8 cellular contexts compared by ENCODE assay signal in the genomic region with DNA sequence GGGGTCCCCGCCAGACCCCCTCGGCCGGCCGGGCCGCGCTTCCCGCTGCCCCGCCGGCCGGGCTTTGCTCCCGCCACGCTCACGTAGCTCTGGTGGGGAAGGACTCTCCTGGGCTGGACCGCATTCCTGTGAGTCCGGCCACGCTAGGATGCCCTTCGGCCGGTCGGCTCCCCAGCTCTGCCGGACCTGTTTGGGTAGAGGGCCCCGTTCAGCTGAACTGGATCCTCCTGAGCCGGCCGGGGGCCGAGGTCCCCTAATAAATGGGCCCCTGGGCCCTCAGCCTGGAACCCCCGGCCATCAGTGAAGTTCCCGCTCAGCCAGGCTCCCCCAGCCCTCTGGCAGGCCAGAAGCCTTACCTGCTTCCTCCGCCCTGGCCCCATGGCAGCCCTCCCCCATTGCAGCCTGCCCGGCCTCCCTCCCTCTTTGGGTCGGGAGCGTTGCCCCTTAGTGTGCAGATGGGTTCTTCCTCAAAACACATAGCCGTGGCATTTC. TPM values are rescaled to one million over a fixed set of nuclear protein-coding genes. Genes with fewer than 3 reads are reported as not detected.
DNase-seq lines count a peak whose midpoint lies in the region; ATAC-seq and TF ChIP-seq lines count a peak whose summit lies in the region.

No MANE protein-coding gene starts in this region.

- H3K27me3 Mint-ChIP-seq in endodermal cell (ENCODE audit: insufficient read depth): no peaks in the 10 kb centered on the region

- H3K9me3 Mint-ChIP-seq in endodermal cell: no peaks in the 10 kb centered on the region

- H3K9me3 ChIP-seq in WERI-Rb-1 (ENCODE audit: severe bottlenecking) (no peaks in the 10 kb centered on the region), endodermal cell (ENCODE audit: control insufficient read depth, low read length) (no peaks in the 10 kb centered on the region), muscle layer of colon (ENCODE audit: low read length) (no peaks in the 10 kb centered on the region), aorta (ENCODE audit: control insufficient read depth, low read length) (no peaks in the 10 kb centered on the region)

- H3K9ac ChIP-seq in endodermal cell (ENCODE audit: extremely low read depth, low read length, poor library complexity, severe bottlenecking) (peak overlapping the region; percentile 56), muscle layer of colon (ENCODE audit: low read length) (peak overlapping the region; percentile 59)

- H3K27me3 ChIP-seq in WERI-Rb-1 (ENCODE audit: insufficient read depth, low read depth, severe bottlenecking) (no peaks in the 10 kb centered on the region), endodermal cell (ENCODE audit: control insufficient read depth, insufficient read depth, low read length, poor library complexity, severe bottlenecking) (no peaks in the 10 kb centered on the region), muscle layer of colon (ENCODE audit: control insufficient read depth in 1 of 2, insufficient read depth in 2 of 2, low read length in 2 of 2) (no peaks in the 10 kb centered on the region), aorta (ENCODE audit: control insufficient read depth in 1 of 2, insufficient read depth in 2 of 2, low read length in 1 of 2) (no peaks in the 10 kb centered on the region)

- peaks cover 26% of the 10 kb centered on the region for H3K4me1 Mint-ChIP-seq in endodermal cell

- TF ChIP-seq CTCF in WERI-Rb-1 (IDR thresholded peaks at IDR 0.05; ENCODE audit: low read depth, low read length) (no peak), endodermal cell (conservative IDR thresholded peaks at IDR 0.05) (no peak)

- H3K36me3 Mint-ChIP-seq in endodermal cell (ENCODE audit: low read depth): peaks cover 23% of the 10 kb centered on the region

- peak overlapping the region; percentile 74 for H3K27ac Mint-ChIP-seq in endodermal cell

- peak overlapping the region; percentile 75 for H3K4me3 ChIP-seq in WERI-Rb-1 (ENCODE audit: low read depth, low read length)
- H3K4me3 ChIP-seq in endodermal cell (ENCODE audit: low read length): peak overlapping the region; percentile 89
- peak overlapping the region; percentile 67 to 68 for H3K4me3 ChIP-seq in muscle layer of colon (ENCODE audit: low read depth in 1 of 2, low read length in 2 of 2)
- H3K4me3 ChIP-seq in aorta (ENCODE audit: low read length in 2 of 2): peak overlapping the region; percentile 50 to 74

- peak overlapping the region; percentile 68 for H3K4me3 Mint-ChIP-seq in endodermal cell

- H3K27ac ChIP-seq in WERI-Rb-1: peak overlapping the region; percentile 91
- H3K27ac ChIP-seq in endodermal cell (ENCODE audit: low read depth, low read length): peak overlapping the region; percentile 42
- peak overlapping the region; percentile 85 for H3K27ac ChIP-seq in muscle layer of colon (ENCODE audit: low read depth, low read length)
- H3K27ac ChIP-seq in aorta (ENCODE audit: low read depth in 1 of 2, low read length in 2 of 2): peak overlapping the region in 1 of 2 donors; percentile 18

- peaks cover 9% of the 10 kb centered on the region for H3K4me1 ChIP-seq in endodermal cell (ENCODE audit: control insufficient read depth, insufficient read depth, low read length)
- peaks cover 23% of the 10 kb centered on the region for H3K4me1 ChIP-seq in muscle layer of colon (ENCODE audit: insufficient read depth, low read length)
- no peaks in the 10 kb centered on the region for H3K4me1 ChIP-seq in aorta (ENCODE audit: control insufficient read depth in 1 of 2, insufficient read depth in 2 of 2, low read length in 2 of 2)

- ATAC-seq in HG03280 (IDR thresholded peaks at IDR 0.05; ENCODE audit: unreplicated experiment): peak; percentile 26
- ATAC-seq in aorta (ENCODE audit: low FRiP score): peak; percentile 28
- ATAC-seq in GM21717 (IDR thresholded peaks at IDR 0.05; ENCODE audit: unreplicated experiment): no peak

- intact Hi-C loops in aorta (cut with DNase I): loop anchor here (2.0 to 5.0 kb wide), 3 partner anchors 62 to 129 kb away; partner anchors contain the start of gene POP5 (in 1 of the 2)

- H3K36me3 ChIP-seq in WERI-Rb-1 (peaks cover 21% of the 10 kb centered on the region), endodermal cell (ENCODE audit: control insufficient read depth, insufficient read depth, low read length) (peaks cover 20% of the 10 kb centered on the region), muscle layer of colon (ENCODE audit: insufficient read depth, low read length) (peaks cover 23% of the 10 kb centered on the region), aorta (ENCODE audit: control insufficient read depth in 1 of 2, insufficient read depth in 2 of 2, low read length in 1 of 2) (no peaks in the 10 kb centered on the region)

- peak; percentile 24 for DNase-seq in stimulated activated CD4-positive, alpha-beta T cell treated with anti-CD3 and anti-CD28 coated beads, Interleukin-12 subunit alpha, Interleukin-12 subunit beta, amount 100 ng/mL, for 4 hours
- no peak for DNase-seq in stimulated activated CD4-positive, alpha-beta T cell treated with anti-CD3 and anti-CD28 coated beads, Interleukin-2, amount 100 ng/mL, for 48 hours
- DNase-seq in WERI-Rb-1 (peak; percentile 33), endodermal cell (peak; percentile 78), aorta (peak in 1 of 2 donors; percentile 79)

- 0 to 1% methylated on average over 18 to 31 of the region's 31 CpGs for WGBS in endodermal cell (ENCODE audit: insufficient coverage in 1 of 2, insufficient read length in 1 of 2), 2 experiments
- WGBS in aorta, 2 donors: 0 to 1% methylated on average over 31 of the region's 31 CpGs

RNA-seq across cellular contexts. Expression of gene UNC119B, which starts 0.6 kb away (rescaled TPM):
- 10 to 100 TPM; 52.8 to 60.7 TPM for total RNA-seq in endodermal cell
- 51.5 TPM for polyA plus RNA-seq in endodermal cell (2013, experiment 1 of 2)
- polyA plus RNA-seq in endodermal cell (2013, experiment 2 of 2): 48.1 TPM
- 10 to 100 TPM; 18.6 to 24.4 TPM for total RNA-seq in aorta
- polyA plus RNA-seq in aorta: 10 to 100 TPM; 13.6 to 15.9 TPM

RNA-seq across cellular contexts. Expression of gene ACADS, which starts 14.8 kb away (rescaled TPM):
- total RNA-seq in endodermal cell (1 to 10 TPM; 8.0 to 9.2 TPM), aorta (10 to 100 TPM; 11.3 to 15.6 TPM)
- polyA plus RNA-seq in endodermal cell (2013, experiment 1 of 2): 6.9 TPM
- polyA plus RNA-seq in endodermal cell (2013, experiment 2 of 2): 5.5 TPM
- polyA plus RNA-seq in aorta: 10 to 100 TPM; 29.2 to 36.9 TPM

RNA-seq across cellular contexts. Expression of gene MLEC, which starts 23.9 kb away (rescaled TPM):
- total RNA-seq in endodermal cell: 100 to 1,000 TPM; 188 to 195 TPM
- 74.9 TPM for polyA plus RNA-seq in endodermal cell (2013, experiment 1 of 2)
- polyA plus RNA-seq in endodermal cell (2013, experiment 2 of 2): 85.2 TPM
- total RNA-seq in aorta: 10 to 100 TPM; 67.4 to 92.0 TPM
- polyA plus RNA-seq in aorta: 10 to 100 TPM; 19.7 to 27.7 TPM

Comparison
In these comparisons a context has a peak if more than half of its experiments do, and no peak if none do; other contexts are left out.
1. DNase-seq: peak in stimulated activated CD4-positive, alpha-beta T cell treated with anti-CD3 and anti-CD28 coated beads, Interleukin-12 subunit alpha, Interleukin-12 subunit beta, amount 100 ng/mL, for 4 hours (single experiment), WERI-Rb-1 (single experiment) and endodermal cell (single experiment); none in stimulated activated CD4-positive, alpha-beta T cell treated with anti-CD3 and anti-CD28 coated beads, Interleukin-2, amount 100 ng/mL, for 48 hours (0 of 2).
2. Peak in every context shown above with its lines, with median percentiles within 50 percentile points of each other: H3K4me3 ChIP-seq.